In the genomic region with DNA sequence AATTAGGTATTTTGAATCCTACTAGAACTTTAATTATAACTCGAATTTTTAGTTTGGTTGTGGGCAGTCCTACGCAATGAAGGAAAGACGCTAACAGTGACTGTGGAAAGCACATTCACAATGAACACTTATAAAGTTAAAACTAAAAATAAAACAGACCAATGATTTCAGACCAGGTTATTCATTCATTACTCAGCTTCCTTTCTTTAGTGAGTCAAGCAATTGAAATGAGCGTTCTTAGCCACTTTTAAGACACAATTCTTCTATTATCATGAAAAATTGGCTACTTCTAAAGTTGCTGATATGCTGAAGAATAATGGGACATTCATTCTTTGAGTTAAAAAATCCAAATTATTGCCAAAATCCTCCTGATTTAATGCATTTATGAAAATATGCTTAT, we compare ENCODE assay signal across 16 cellular contexts.
DNase-seq lines count a peak whose midpoint lies in the region; ATAC-seq, FAIRE-seq and TF ChIP-seq lines count a peak whose summit lies in the region.
"Had no signal": no experiment of that assay in that cellular context is flagged by ENCODE, and none has a peak within 500 bp of the region (broad histone marks: within the 10 kb centered on the region; RNA-seq: fewer than 3 reads in every experiment).

No MANE protein-coding gene starts in this region.

- DNase-seq in IMR-90 = peak; percentile 89
- peak; percentile 86 for DNase-seq in bronchial epithelial cell (ENCODE audit: low read depth)
- peak; percentile 84 for DNase-seq in iris pigment epithelial cell (ENCODE audit: low read depth)
- no peak for DNase-seq in NCI-H1417 (lab: John Stamatoyannopoulos, UW)
- DNase-seq in NCI-H2196 treated with DMSO at 0.1 percent for 48 hours (lab: John Stamatoyannopoulos, UW; ENCODE audit: unreplicated experiment) = no peak
- no peak for DNase-seq in NCI-H446 treated with DMSO at 0.1 percent for 48 hours (lab: John Stamatoyannopoulos, UW)
- DNase-seq: activated B cell treated with CpG ODN at 0.5 μM for 24 hours; activated CD8-positive, alpha-beta memory T cell treated with anti-CD3 and anti-CD28 coated beads, Interleukin-2, amount 50 U/mL, for 48 hours; KBM-7; NCI-H2081 treated with DMSO at 0.1 percent for 48 hours; transverse colon had no signal

- H3K79me2 ChIP-seq in ACC112 (ENCODE audit: control insufficient read depth, insufficient read depth, low read length, unreplicated experiment) = peaks cover 12% of the 10 kb centered on the region

- H3K9me3 ChIP-seq in IMR-90 (ENCODE audit: control insufficient read depth, insufficient read depth, low read length) = no peaks in the 10 kb centered on the region
- H3K9me3 ChIP-seq: transverse colon had no signal

- H4K91ac ChIP-seq in IMR-90 (ENCODE audit: insufficient read depth, low read depth, low read length) = no peak overlapping the region

- no TSS peak for BruUV-seq in IMR-90 (replicated peaks; lab: Mats Ljungman, UMichigan)

- H3K4me1 ChIP-seq in ACC112 (ENCODE audit: control insufficient read depth, insufficient read depth, low read length, unreplicated experiment) (peaks cover 42% of the 10 kb centered on the region), IMR-90 (ENCODE audit: control insufficient read depth, insufficient read depth, low read length) (peaks cover 13% of the 10 kb centered on the region)
- H3K4me1 ChIP-seq: transverse colon had no signal

- dilution Hi-C loops in IMR-90 (cut with HindIII; ENCODE audit: low sequenced_read_pairs, unreplicated experiment) = loop anchor here (25.0 kb wide), 1 partner anchor 739 kb away; no protein-coding TSS in a partner anchor

- H2BK20ac ChIP-seq in IMR-90 (ENCODE audit: low read depth, low read length) = no peak overlapping the region

- no peaks in the 10 kb centered on the region for H3K27me3 ChIP-seq in ACC112 (ENCODE audit: insufficient read depth, low read length)
- H3K27me3 ChIP-seq in IMR-90 (ENCODE audit: control insufficient read depth, insufficient read depth, low read length) = no peaks in the 10 kb centered on the region
- H3K27me3 ChIP-seq in bronchial epithelial cell (ENCODE audit: control insufficient read depth, insufficient read depth, low read length) = no peaks in the 10 kb centered on the region
- H3K27me3 ChIP-seq: transverse colon had no signal

- TF ChIP-seq POLR2A in IMR-90 (IDR thresholded peaks at IDR 0.05; ENCODE audit: low read depth, low read length) = no peak; the same call in 1 of the 2 replicates

- H3K4ac ChIP-seq in IMR-90 (ENCODE audit: low read depth, low read length) = peak overlapping the region; percentile 2; the same call in 1 of the 2 replicates

- H2AFZ ChIP-seq in ACC112 (ENCODE audit: low read length, unreplicated experiment) (peak overlapping the region; percentile 61), IMR-90 (replicated peaks; ENCODE audit: low read length, poor library complexity) (no peak overlapping the region)

- no peaks in the 10 kb centered on the region for H4K20me1 ChIP-seq in IMR-90 (ENCODE audit: insufficient read depth, low read length)

- H3K18ac ChIP-seq in IMR-90 (ENCODE audit: low read depth, low read length) = 0 out of 2 replicates have a peak overlapping the region, but pooled peaks have one; percentile 0

- TF ChIP-seq CTCF in IMR-90 (conservative IDR thresholded peaks at IDR 0.05; ENCODE audit: low read depth, low read length) (no peak), bronchial epithelial cell (IDR thresholded peaks at IDR 0.05; ENCODE audit: insufficient read depth, low read length, severe bottlenecking) (no peak)

- ATAC-seq in IMR-90 (ENCODE audit: low read depth) = peak; percentile 75
- ATAC-seq in GM18519 (IDR thresholded peaks at IDR 0.05; ENCODE audit: low FRiP score, unreplicated experiment) = no peak
- ATAC-seq: activated naive CD4-positive, alpha-beta T cell treated with anti-CD3 and anti-CD28 coated beads, Interleukin-2, amount 50 U/mL, for 72 hours had no signal

- no peak overlapping the region for H3K23ac ChIP-seq in IMR-90 (ENCODE audit: low read depth, low read length)

- no peak overlapping the region for H3K56ac ChIP-seq in IMR-90 (ENCODE audit: extremely low read depth, insufficient read depth, low read length)

- WGBS in IMR-90 (ENCODE audit: extremely low coverage in 2 of 2, insufficient read length in 1 of 2), 2 experiments = no CpG with 5 or more reads among the region's 4 CpGs

- FAIRE-seq in bronchial epithelial cell (lab: Jason Lieb, UNC) = no peak
- FAIRE-seq: A204.1, D721Med had no signal

- no peak for TF ChIP-seq RAD21 in IMR-90 (IDR thresholded peaks at IDR 0.05; ENCODE audit: low read length)

- no peak overlapping the region for H4K5ac ChIP-seq in IMR-90 (ENCODE audit: low read depth, low read length)

- in situ Hi-C loops in IMR-90 (cut with MboI; ENCODE audit: low sequenced_read_pairs) = loop anchor here (5.0 to 25.0 kb wide), 6 partner anchors 257 to 1139 kb away; no protein-coding TSS in a partner anchor

- no peak overlapping the region for H2BK15ac ChIP-seq in IMR-90 (ENCODE audit: low read depth, low read length)

- peak overlapping the region; percentile 53; the same call in 1 of the 2 replicates for H3K9ac ChIP-seq in IMR-90 (ENCODE audit: low read depth, low read length)

- H3K4me3 ChIP-seq in ACC112 (ENCODE audit: low read depth, low read length) (no peak overlapping the region), IMR-90 (ENCODE audit: insufficient read depth, low read depth, low read length) (no peak overlapping the region), bronchial epithelial cell (ENCODE audit: low read depth, low read length) (no peak overlapping the region)
- H3K4me3 ChIP-seq: transverse colon had no signal

- H3K14ac ChIP-seq in IMR-90 (replicated peaks; ENCODE audit: low read depth, low read length) = no peak overlapping the region

- peak overlapping the region; percentile 39; the same call in 1 of the 2 replicates for H3K4me2 ChIP-seq in IMR-90 (ENCODE audit: low read depth, low read length)

- CTCF ChIA-PET in IMR-90 (lab: Yijun Ruan, JAX) = interaction anchor here (1.4 to 2.9 kb wide), 4 partner anchors 38 to 637 kb away, joined by 4 to 11 read pairs (median 5); no protein-coding TSS in a partner anchor

- H2AK5ac ChIP-seq in IMR-90 (ENCODE audit: low read depth, low read length) = no peak overlapping the region

- H3K36me3 ChIP-seq in ACC112 (ENCODE audit: insufficient read depth, low read length) = 0 out of 2 replicates have a peak, but pooled peaks cover 11% of the 10 kb centered on the region
- H3K36me3 ChIP-seq in IMR-90 (ENCODE audit: control insufficient read depth, insufficient read depth, low read length) = no peaks in the 10 kb centered on the region; the same call in 1 of the 2 replicates
- no peaks in the 10 kb centered on the region for H3K36me3 ChIP-seq in bronchial epithelial cell (ENCODE audit: control insufficient read depth, insufficient read depth, low read length)
- H3K36me3 ChIP-seq: transverse colon had no signal

- POLR2A ChIA-PET in IMR-90 (lab: Charles Lee; ENCODE audit: unreplicated experiment) = no interaction called here

- peak overlapping the region in 1 of 2 experiments; percentile 74; a peak in 1 of 4 replicates for H4K8ac ChIP-seq in IMR-90 (ENCODE audit: low read depth in 2 of 2, low read length in 2 of 2)

- no peak overlapping the region for H2AK9ac ChIP-seq in IMR-90 (replicated peaks; ENCODE audit: low read depth, low read length, poor library complexity)

- peak overlapping the region; percentile 6; the same call in 1 of the 2 replicates for H2BK120ac ChIP-seq in IMR-90 (ENCODE audit: low read depth, low read length)

- H2BK5ac ChIP-seq in IMR-90 (ENCODE audit: low read depth, low read length, poor library complexity, severe bottlenecking) = peak overlapping the region; percentile 75

- H3K79me1 ChIP-seq in IMR-90 (ENCODE audit: low read depth in 1 of 2, low read length in 2 of 2) = peaks cover 0 to 16% of the 10 kb centered on the region in 2 experiments; a peak in 2 of 4 replicates

- 0 out of 2 replicates have a peak, but pooled peaks cover 2% of the 10 kb centered on the region for H3K9me1 ChIP-seq in IMR-90 (ENCODE audit: insufficient read depth, low read length)

- intact Hi-C loops in IMR-90 (cut with micrococcal nuclease) = loop anchor here (2.0 to 10.0 kb wide), 6 partner anchors 214 to 934 kb away; no protein-coding TSS in a partner anchor

- H3K27ac ChIP-seq in ACC112 (ENCODE audit: low read depth, low read length) (peak overlapping the region; percentile 86), IMR-90 (ENCODE audit: insufficient read depth, low read length) (peak overlapping the region; percentile 81; the same call in 1 of the 2 replicates)
- H3K27ac ChIP-seq: transverse colon had no signal

TF ChIP-seq in IMR-90, 13 proteins besides CTCF, POLR2A, EP300 and RAD21:
- TF ChIP-seq RFX5 (IDR thresholded peaks at IDR 0.05; ENCODE audit: low read depth, low read length) = no peak
- TF ChIP-seq MAFK (IDR thresholded peaks at IDR 0.05; ENCODE audit: low read depth, low read length) = peak; percentile 14; the same call in 1 of the 2 replicates
- TF ChIP-seq CEBPB (IDR thresholded peaks at IDR 0.05; ENCODE audit: low read depth, low read length) = peak; percentile 14; the same call in 1 of the 2 replicates
- peak; percentile 23; the same call in 1 of the 2 replicates for TF ChIP-seq FOS (IDR thresholded peaks at IDR 0.05; ENCODE audit: low read depth, low read length)
TF ChIP-seq in IMR-90: peak in this region for 3.

Comparison
In these comparisons a context has a peak if more than half of its experiments do, and no peak if none do; other contexts are left out.
1. DNase-seq: peak in IMR-90 (single experiment), bronchial epithelial cell (single experiment) and iris pigment epithelial cell (single experiment); none in NCI-H1417 (0 of 3), NCI-H2196 treated with DMSO at 0.1 percent for 48 hours (single experiment) and NCI-H446 treated with DMSO at 0.1 percent for 48 hours (single experiment).